1 cellular context compared by ENCODE assay signal in genomic region chr9:76394023-76394895, GRCh38.
A peak's percentile ranks its signal among the peaks of the same experiment; 100 is the strongest.
TF ChIP-seq lines count a peak whose summit lies in the region.

TSS of gene RFK (minus strand) at chr9:76394426. CDS start at chr9:76394171, 255 bp downstream.

TF ChIP-seq in K562, 482 proteins besides CTCF, POLR2A, EP300 and RAD21 (continued from another document):
- TF ChIP-seq CUX1 (CRISPR knock-in tag; IDR thresholded peaks at IDR 0.05) = no peak
- TF ChIP-seq NKRF (IDR thresholded peaks at IDR 0.05; ENCODE audit: borderline replicate concordance) = peak; percentile 90
- 0 out of 2 replicates have a peak, but pooled peaks have one; percentile 9 for TF ChIP-seq DPF2 (IDR thresholded peaks at IDR 0.05)
- TF ChIP-seq ILF3 (IDR thresholded peaks at IDR 0.05; ENCODE audit: borderline replicate concordance) = no peak
- TF ChIP-seq ZHX1 (conservative IDR thresholded peaks at IDR 0.05; ENCODE audit: low read length) = no peak
- TF ChIP-seq ZNF699 (CRISPR knock-in tag; IDR thresholded peaks at IDR 0.05; ENCODE audit: insufficient replicate concordance) = no peak
- TF ChIP-seq KDM1A (IDR thresholded peaks at IDR 0.05) = no peak
- TF ChIP-seq GATAD2B (IDR thresholded peaks at IDR 0.05; ENCODE audit: borderline replicate concordance) = no peak
- no peak for TF ChIP-seq E2F8 (IDR thresholded peaks at IDR 0.05; ENCODE audit: low read depth, partially characterized antibody)
- TF ChIP-seq HBP1 (CRISPR knock-in tag; IDR thresholded peaks at IDR 0.05) = no peak
- no peak for TF ChIP-seq ZBTB34 (CRISPR knock-in tag; IDR thresholded peaks at IDR 0.05)
- no peak for TF ChIP-seq ZNF347 (CRISPR knock-in tag; IDR thresholded peaks at IDR 0.05; ENCODE audit: low read depth)
- TF ChIP-seq PHF21A (IDR thresholded peaks at IDR 0.05; ENCODE audit: borderline replicate concordance, low read depth) = no peak
- TF ChIP-seq ZBTB2 (IDR thresholded peaks at IDR 0.05) = no peak
- TF ChIP-seq ZNF124 (CRISPR knock-in tag; IDR thresholded peaks at IDR 0.05) = no peak
- no peak for TF ChIP-seq HMG20A (CRISPR knock-in tag; conservative IDR thresholded peaks at IDR 0.05)
- no peak for TF ChIP-seq SRSF3 (IDR thresholded peaks at IDR 0.05; ENCODE audit: insufficient read depth, low read length)
- no peak for TF ChIP-seq EHMT2 (IDR thresholded peaks at IDR 0.05)
- no peak for TF ChIP-seq SPI1 (IDR thresholded peaks at IDR 0.05; ENCODE audit: borderline replicate concordance, low read depth, low read length)
- peak; percentile 25 to 72; a peak in 2 of 4 replicates for TF ChIP-seq UBTF (IDR thresholded peaks at IDR 0.05; ENCODE audit: borderline replicate concordance in 1 of 2, low read depth in 2 of 2, low read length in 2 of 2)
- TF ChIP-seq EZH2 (IDR thresholded peaks at IDR 0.05; ENCODE audit: borderline replicate concordance, low read depth, low read length) = no peak
- TF ChIP-seq PYGO2 (tag; IDR thresholded peaks at IDR 0.05) = no peak
- no peak for TF ChIP-seq FOXJ2 (tag; IDR thresholded peaks at IDR 0.05)
- no peak for TF ChIP-seq ZFP30 (CRISPR knock-in tag; IDR thresholded peaks at IDR 0.05; ENCODE audit: borderline replicate concordance)
- TF ChIP-seq PBX2 (CRISPR knock-in tag; IDR thresholded peaks at IDR 0.05; ENCODE audit: low read depth) = no peak
- TF ChIP-seq PBX2 (tag; conservative IDR thresholded peaks at IDR 0.05; ENCODE audit: low read depth) = no peak
